In the genomic region with DNA sequence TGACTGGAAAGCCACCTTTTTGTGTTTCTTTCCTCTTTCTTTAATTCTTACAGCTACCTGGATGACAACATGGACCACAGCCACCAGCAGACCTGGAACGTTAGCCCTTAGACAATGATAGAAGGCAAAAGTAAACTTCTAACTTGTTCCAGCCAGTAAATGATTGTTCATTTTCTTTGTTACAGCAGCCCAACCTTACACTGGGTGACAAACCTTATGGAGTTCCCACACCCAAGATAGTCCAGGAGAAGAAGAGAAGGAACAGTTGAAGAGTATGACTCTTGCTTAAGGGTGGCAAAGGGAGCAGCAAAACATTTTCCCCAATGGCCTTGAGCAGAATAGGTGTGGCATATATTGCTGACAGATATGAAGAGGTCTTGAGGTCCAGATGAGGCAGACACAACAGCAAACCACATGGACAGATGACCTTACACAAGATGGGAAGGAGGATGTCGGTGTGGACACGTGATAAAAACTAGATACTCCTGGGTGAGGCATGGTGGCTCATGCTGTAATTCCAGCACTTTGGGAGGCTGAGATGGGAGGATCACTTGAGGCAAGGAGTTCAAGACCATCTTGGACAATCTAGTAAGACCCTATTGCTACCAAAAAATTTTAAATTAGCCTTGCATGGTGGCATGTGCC, we compare ENCODE assay signal across 19 cellular contexts. TPM values are rescaled to one million over a fixed set of nuclear protein-coding genes. Genes with fewer than 3 reads are reported as not detected.
DNase-seq lines count a peak whose midpoint lies in the region; ATAC-seq, FAIRE-seq and TF ChIP-seq lines count a peak whose summit lies in the region.
"Had no signal": no experiment of that assay in that cellular context is flagged by ENCODE, and none has a peak within 500 bp of the region (broad histone marks: within the 10 kb centered on the region; RNA-seq: fewer than 3 reads in every experiment).

No MANE protein-coding gene starts in this region.

- POLR2A ChIA-PET in K562 (lab: Yijun Ruan, JAX) = interaction anchor here (0.8 to 2.2 kb wide), 5 partner anchors 9 to 225 kb away, joined by 3 to 7 read pairs (median 5); a partner anchor contains a TSS

- WGBS in K562 (ENCODE audit: insufficient coverage, low coverage, missing lambda C conversion rate) = 6% methylated on average over 3 of the region's 3 CpGs
- WGBS in neuronal stem cell (ENCODE audit: extremely low coverage in 2 of 2, insufficient read length in 2 of 2, insufficient replicate concordance in 1 of 2), 2 donors = no CpG with 5 or more reads among the region's 3 CpGs

- no peaks in the 10 kb centered on the region for H3K79me1 ChIP-seq in neuronal stem cell (ENCODE audit: low read depth, low read length)

- no peak for TF ChIP-seq RAD21 in K562 (CRISPR knock-in tag; conservative IDR thresholded peaks at IDR 0.05 in 1 of 2, IDR thresholded peaks at IDR 0.05 in 1 of 2)

- H2BK5ac ChIP-seq in neuronal stem cell (ENCODE audit: low read length) = no peak overlapping the region

- peak; percentile 50 for ATAC-seq in K562

- peak overlapping the region; percentile 21; the same call in 1 of the 2 replicates for H3K9ac ChIP-seq in BLaER1
- H3K9ac ChIP-seq in KMS-11 = peak overlapping the region; percentile 22; the same call in 1 of the 2 replicates
- H3K9ac ChIP-seq in K562 (ENCODE audit: insufficient read depth in 1 of 2, low read depth in 2 of 2, low read length in 2 of 2) = no peak overlapping the region
- peak overlapping the region; percentile 12 for H3K9ac ChIP-seq in neuronal stem cell (ENCODE audit: low read depth, low read length, poor library complexity)

- H3K4me2 ChIP-seq in BLaER1 = peak overlapping the region; percentile 52; the same call in 1 of the 2 replicates
- H3K4me2 ChIP-seq in KMS-11 = peak overlapping the region; percentile 58
- H3K4me2 ChIP-seq in K562 (ENCODE audit: insufficient read depth, low read length) = no peak overlapping the region
- no peak overlapping the region for H3K4me2 ChIP-seq in neuronal stem cell (ENCODE audit: insufficient read depth, low read length, poor library complexity, severe bottlenecking)
- H3K4me2 ChIP-seq: PC-9 had no signal

- H2AFZ ChIP-seq in KMS-11 (ENCODE audit: low read depth) = peak overlapping the region; percentile 67; the same call in 1 of the 2 replicates
- H2AFZ ChIP-seq in K562 (ENCODE audit: low read depth, low read length) = no peak overlapping the region
- peak overlapping the region; percentile 46 for H2AFZ ChIP-seq in neuronal stem cell (ENCODE audit: low read length)
- H2AFZ ChIP-seq: PC-9 had no signal

- CTCF ChIA-PET in K562 (lab: Yijun Ruan, JAX; ENCODE audit: low intra/inter-chr PET ratio) = no interaction called here

- no peak overlapping the region for H4K91ac ChIP-seq in neuronal stem cell (ENCODE audit: low read depth, low read length, poor library complexity)

- H3K79me2 ChIP-seq in KMS-11 (ENCODE audit: insufficient read depth, low read depth) = no peaks in the 10 kb centered on the region
- H3K79me2 ChIP-seq in K562 (ENCODE audit: control insufficient read depth, insufficient read depth, low read length) = no peaks in the 10 kb centered on the region

- no TSS peak for BruUV-seq in K562 (replicated peaks; lab: Mats Ljungman, UMichigan)

- no peak overlapping the region for H2BK15ac ChIP-seq in neuronal stem cell (ENCODE audit: low read length)

- TF ChIP-seq POLR2A in K562 (conservative IDR thresholded peaks at IDR 0.05) = no peak

- H3K4me1 ChIP-seq in BLaER1 (peaks cover 17% of the 10 kb centered on the region), KMS-11 (ENCODE audit: low read depth, poor library complexity, severe bottlenecking) (peaks cover 38% of the 10 kb centered on the region), K562 (replicated peaks in 1 of 2; ENCODE audit: control insufficient read depth in 2 of 2, insufficient read depth in 2 of 2, low read length in 2 of 2) (peaks cover 6 to 17% of the 10 kb centered on the region in 2 experiments; a peak in 4 of 5 replicates), neuronal stem cell (ENCODE audit: control insufficient read depth in 2 of 2, insufficient read depth in 1 of 2, low read depth in 1 of 2, low read length in 2 of 2) (peaks cover 0 to 2% of the 10 kb centered on the region in 2 donors)

- H3K27ac ChIP-seq in BLaER1 (0 out of 2 replicates have a peak overlapping the region, but pooled peaks have one; percentile 28), KMS-11 (peak overlapping the region; percentile 77), K562 (ENCODE audit: extremely low read depth, low read depth, low read length) (no peak overlapping the region), neuronal stem cell (replicated peaks; ENCODE audit: low read length) (no peak overlapping the region)
- H3K27ac ChIP-seq: PC-9, RWPE1, SK-N-MC had no signal

- H2BK12ac ChIP-seq in neuronal stem cell (ENCODE audit: low read length) = no peak overlapping the region

- H3K9me3 ChIP-seq in BLaER1 = 0 out of 2 replicates have a peak, but pooled peaks cover 3% of the 10 kb centered on the region
- H3K9me3 ChIP-seq in K562 (replicated peaks; ENCODE audit: control insufficient read depth, insufficient read depth, low read depth, low read length) = peaks cover 2% of the 10 kb centered on the region; the same call in 1 of the 2 replicates
- peaks cover 2 to 7% of the 10 kb centered on the region in 2 donors for H3K9me3 ChIP-seq in neuronal stem cell (replicated peaks in 1 of 2; ENCODE audit: control insufficient read depth in 2 of 2, insufficient read depth in 1 of 2, low read depth in 1 of 2, low read length in 2 of 2)

- H3K23ac ChIP-seq in neuronal stem cell (ENCODE audit: low read depth, low read length, poor library complexity) = no peak overlapping the region

- intact Hi-C loops in K562 (cut with micrococcal nuclease) = no loop called here

- in situ Hi-C loops in K562 (cut with MboI) = no loop called here

- H3K27me3 ChIP-seq in BLaER1 (no peaks in the 10 kb centered on the region), KMS-11 (ENCODE audit: insufficient read depth, low read depth) (no peaks in the 10 kb centered on the region), K562 (ENCODE audit: control insufficient read depth in 2 of 2, insufficient read depth in 2 of 2, low read length in 2 of 2) (no peaks in the 10 kb centered on the region; a peak in 1 of 5 replicates), neuronal stem cell (ENCODE audit: control insufficient read depth in 3 of 3, insufficient read depth in 3 of 3, low read depth in 1 of 3, low read length in 3 of 3) (no peaks in the 10 kb centered on the region)

- no peak for TF ChIP-seq EP300 in K562 (IDR thresholded peaks at IDR 0.05; ENCODE audit: low read length)

- TF ChIP-seq CTCF in KMS-11 (conservative IDR thresholded peaks at IDR 0.05; ENCODE audit: low read depth, low read length) (no peak), K562 (IDR thresholded peaks at IDR 0.05 in 2 of 3, conservative IDR thresholded peaks at IDR 0.05 in 1 of 3; ENCODE audit: insufficient read depth in 2 of 3, low read depth in 1 of 3, low read length in 3 of 3) (no peak)

- H4K20me1 ChIP-seq in BLaER1 (no peaks in the 10 kb centered on the region), KMS-11 (ENCODE audit: insufficient read depth) (no peaks in the 10 kb centered on the region), K562 (replicated peaks; ENCODE audit: control insufficient read depth, insufficient read depth, low read length) (no peaks in the 10 kb centered on the region)

- no peak overlapping the region for H3K14ac ChIP-seq in neuronal stem cell (ENCODE audit: low read length)

- H3K4me3 ChIP-seq in BLaER1 (no peak overlapping the region), KMS-11 (IDR thresholded peaks at IDR 0.05; ENCODE audit: insufficient read depth, low read depth, low read length) (no peak overlapping the region), K562 (no peak overlapping the region), neuronal stem cell (ENCODE audit: low read length in 2 of 2) (no peak overlapping the region)
- H3K4me3 ChIP-seq: PC-9, SK-N-MC had no signal

- no peak overlapping the region for H3K18ac ChIP-seq in neuronal stem cell (ENCODE audit: low read length)

- H2BK120ac ChIP-seq in neuronal stem cell (ENCODE audit: low read depth, low read length) = no peak overlapping the region

- H4K8ac ChIP-seq in neuronal stem cell (ENCODE audit: low read depth, low read length) = no peak overlapping the region

- H3K36me3 ChIP-seq in BLaER1 = no peaks in the 10 kb centered on the region
- no peaks in the 10 kb centered on the region for H3K36me3 ChIP-seq in KMS-11 (ENCODE audit: insufficient read depth)
- H3K36me3 ChIP-seq in K562 (ENCODE audit: control insufficient read depth, insufficient read depth, low read length) = no peaks in the 10 kb centered on the region
- H3K36me3 ChIP-seq in neuronal stem cell (replicated peaks in 1 of 2; ENCODE audit: control insufficient read depth in 2 of 2, insufficient read depth in 2 of 2, low read length in 2 of 2) = no peaks in the 10 kb centered on the region

- FAIRE-seq in K562 (lab: Jason Lieb, UNC) = peak; percentile 26
- FAIRE-seq: GM12891, HTR-8/SVneo had no signal

- no peaks in the 10 kb centered on the region for H3K9me1 ChIP-seq in K562 (ENCODE audit: control insufficient read depth, insufficient read depth, low read length)

- peak in 1 of 4 experiments; percentile 36 for DNase-seq in K562 (ENCODE audit: extremely low read depth in 1 of 4, low spot score in 3 of 4)
- no peak for DNase-seq in neuronal stem cell (ENCODE audit: low spot score)
- DNase-seq in globus pallidus (ENCODE audit: low spot score) = no peak
- DNase-seq in NOMO-1 treated with DMSO at 0.1 percent for 48 hours (lab: John Stamatoyannopoulos, UW; ENCODE audit: unreplicated experiment) = no peak
- no peak for DNase-seq in effector CD4-positive, alpha-beta T cell
- no peak for DNase-seq in AG08395 (ENCODE audit: low spot score)
- DNase-seq: NCI-H1048, NCI-H1417 treated with DMSO at 0.1 percent for 48 hours, NCI-H187, NCI-H446 treated with DMSO at 0.1 percent for 48 hours, NCI-H526 treated with DMSO at 0.1 percent for 48 hours, SHP77 treated with DMSO at 0.1 percent for 48 hours had no signal

- no peak overlapping the region for H2AK5ac ChIP-seq in neuronal stem cell (ENCODE audit: low read depth, low read length)

- H3K4ac ChIP-seq in neuronal stem cell (ENCODE audit: low read length) = no peak overlapping the region

RNA-seq across cellular contexts. Expression of a gene that starts 11.8 kb away (rescaled TPM):
- total RNA-seq in K562 (2011; cell fraction: chromatin; rRNA removed; ENCODE audit: low replicate concordance) = 12.3 and 13.2 TPM in 2 replicates
- 6.0 and 6.4 TPM in 2 replicates for total RNA-seq in K562 (2011; cell fraction: nucleolus; rRNA removed)
- total RNA-seq in K562 (2011; cell fraction: nucleoplasm; rRNA removed) = 10.6 and 13.1 TPM in 2 replicates
- total RNA-seq in K562 (2014; rRNA removed) = 14.3 and 14.6 TPM in 2 replicates
- total RNA-seq in K562 (2014; rRNA removed; fragmentation: Illumina TruSeq; extraction: Trizol) = 13.0 and 16.4 TPM in 2 replicates
- 11.9 and 13.1 TPM in 2 replicates for total RNA-seq in K562 (2015; rRNA removed; fragmentation: Illumina TruSeq; extraction: Trizol)
- total RNA-seq in K562 (2021) = 10.8 and 12.4 TPM in 2 replicates
- 9.7 and 11.0 TPM in 2 replicates for polyA plus RNA-seq in K562 (2011; rRNA removed)
- polyA plus RNA-seq in K562 (2011; cell fraction: cytosol; rRNA removed) = 2.8 and 5.7 TPM in 2 replicates
- 8.8 and 11.1 TPM in 2 replicates for polyA plus RNA-seq in K562 (2011; cell fraction: nucleus; rRNA removed)
- polyA plus RNA-seq in K562 (2012) = 7.7 and 8.6 TPM in 2 replicates
- polyA plus RNA-seq in K562 (2014; fragmentation: Illumina TruSeq; extraction: Trizol) = 7.8 and 11.3 TPM in 2 replicates
- 10 to 100 TPM in 1 of 2 experiments, 1 to 10 TPM in 1; 9.5 to 14.6 TPM for polyA plus RNA-seq in K562 (2014; fragmentation: Nextera tagmentation; extraction: Ambion mirVana)
- polyA plus RNA-seq in K562 (2014; rRNA removed) = 11.4 and 13.6 TPM in 2 replicates
- polyA minus RNA-seq in K562 (2011; rRNA and poly(A)+ RNA removed) = 14.6 and 19.8 TPM in 2 replicates
- 2.8 and 12.1 TPM in 2 replicates for polyA minus RNA-seq in K562 (2011; cell fraction: cytosol; rRNA and poly(A)+ RNA removed)
- polyA minus RNA-seq in K562 (2011; cell fraction: nucleus; rRNA and poly(A)+ RNA removed) = 5.1 and 11.2 TPM in 2 replicates
- polyA plus RNA-seq in neuronal stem cell (2013, experiment 1 of 2) = 9.6 TPM
- 10.6 TPM for polyA plus RNA-seq in neuronal stem cell (2013, experiment 2 of 2)

RNA-seq across cellular contexts. Expression of a gene that starts 42.0 kb away (rescaled TPM):
- 0.67 TPM in 1 of 2 replicates, not detected in the other for total RNA-seq in K562 (2011; cell fraction: chromatin; rRNA removed; ENCODE audit: low replicate concordance)
- 2.6 and 3.8 TPM in 2 replicates for total RNA-seq in K562 (2011; cell fraction: nucleolus; rRNA removed)
- 1.1 and 2.4 TPM in 2 replicates for total RNA-seq in K562 (2011; cell fraction: nucleoplasm; rRNA removed)
- 4.5 and 4.7 TPM in 2 replicates for total RNA-seq in K562 (2014; rRNA removed)
- 0.99 and 1.0 TPM in 2 replicates for total RNA-seq in K562 (2014; rRNA removed; fragmentation: Illumina TruSeq; extraction: Trizol)
- 1.6 and 2.2 TPM in 2 replicates for total RNA-seq in K562 (2015; rRNA removed; fragmentation: Illumina TruSeq; extraction: Trizol)
- total RNA-seq in K562 (2021) = 3.8 and 5.0 TPM in 2 replicates
- polyA plus RNA-seq in K562 (2011; rRNA removed) = 2.0 and 2.7 TPM in 2 replicates
- polyA plus RNA-seq in K562 (2011; cell fraction: cytosol; rRNA removed) = 3.4 and 3.9 TPM in 2 replicates
- polyA plus RNA-seq in K562 (2011; cell fraction: nucleus; rRNA removed) = 0.55 and 1.0 TPM in 2 replicates
- 8.1 and 10.3 TPM in 2 replicates for polyA plus RNA-seq in K562 (2012)
- polyA plus RNA-seq in K562 (2014; fragmentation: Illumina TruSeq; extraction: Trizol) = 2.4 and 2.9 TPM in 2 replicates
- under 1 TPM; 0.17 to 0.76 TPM for polyA plus RNA-seq in K562 (2014; fragmentation: Nextera tagmentation; extraction: Ambion mirVana)
- 4.0 and 4.4 TPM in 2 replicates for polyA plus RNA-seq in K562 (2014; rRNA removed)
- 0.60 TPM in 1 of 2 replicates, not detected in the other for polyA minus RNA-seq in K562 (2011; rRNA and poly(A)+ RNA removed)
- polyA minus RNA-seq in K562 (2011; cell fraction: cytosol; rRNA and poly(A)+ RNA removed) = 1.4 and 2.8 TPM in 2 replicates
- polyA minus RNA-seq in K562 (2011; cell fraction: nucleus; rRNA and poly(A)+ RNA removed) = not detected in 2 replicates
- 19.2 TPM for polyA plus RNA-seq in neuronal stem cell (2013, experiment 1 of 2)
- polyA plus RNA-seq in neuronal stem cell (2013, experiment 2 of 2) = 19.4 TPM

RNA-seq across cellular contexts. Expression of a gene that starts 59.0 kb away (rescaled TPM):
- total RNA-seq in K562 (2011; cell fraction: chromatin; rRNA removed; ENCODE audit: low replicate concordance) = 38.9 and 95.6 TPM in 2 replicates
- 20.0 and 21.6 TPM in 2 replicates for total RNA-seq in K562 (2011; cell fraction: nucleolus; rRNA removed)
- total RNA-seq in K562 (2011; cell fraction: nucleoplasm; rRNA removed) = 42.5 and 46.3 TPM in 2 replicates
- total RNA-seq in K562 (2014; rRNA removed) = 18.2 and 27.2 TPM in 2 replicates
- total RNA-seq in K562 (2014; rRNA removed; fragmentation: Illumina TruSeq; extraction: Trizol) = 27.1 and 31.5 TPM in 2 replicates
- 24.7 and 25.7 TPM in 2 replicates for total RNA-seq in K562 (2015; rRNA removed; fragmentation: Illumina TruSeq; extraction: Trizol)
- total RNA-seq in K562 (2021) = 23.1 and 23.8 TPM in 2 replicates
- 18.4 and 24.4 TPM in 2 replicates for polyA plus RNA-seq in K562 (2011; rRNA removed)
- 9.6 and 15.1 TPM in 2 replicates for polyA plus RNA-seq in K562 (2011; cell fraction: cytosol; rRNA removed)
- 23.7 and 41.6 TPM in 2 replicates for polyA plus RNA-seq in K562 (2011; cell fraction: nucleus; rRNA removed)
- 14.9 and 21.8 TPM in 2 replicates for polyA plus RNA-seq in K562 (2012)
- polyA plus RNA-seq in K562 (2014; fragmentation: Illumina TruSeq; extraction: Trizol) = 26.9 and 31.3 TPM in 2 replicates
- polyA plus RNA-seq in K562 (2014; fragmentation: Nextera tagmentation; extraction: Ambion mirVana) = 10 to 100 TPM; 23.1 to 27.4 TPM
- polyA plus RNA-seq in K562 (2014; rRNA removed) = 16.9 and 18.6 TPM in 2 replicates
- polyA minus RNA-seq in K562 (2011; rRNA and poly(A)+ RNA removed) = 20.1 and 32.5 TPM in 2 replicates
- 9.1 and 14.3 TPM in 2 replicates for polyA minus RNA-seq in K562 (2011; cell fraction: cytosol; rRNA and poly(A)+ RNA removed)
- 12.3 and 14.1 TPM in 2 replicates for polyA minus RNA-seq in K562 (2011; cell fraction: nucleus; rRNA and poly(A)+ RNA removed)
- polyA plus RNA-seq in neuronal stem cell (2013, experiment 1 of 2) = 15.9 TPM
- polyA plus RNA-seq in neuronal stem cell (2013, experiment 2 of 2) = 15.7 TPM

Comparison
In these comparisons a context has a peak if more than half of its experiments do, and no peak if none do; other contexts are left out.
1. H3K27ac ChIP-seq: peak in BLaER1 (single experiment) and KMS-11 (single experiment); none in K562 (single experiment) and neuronal stem cell (single experiment).
2. H3K4me2 ChIP-seq: peak in BLaER1 (single experiment) and KMS-11 (single experiment); none in K562 (single experiment) and neuronal stem cell (single experiment).
3. H3K9ac ChIP-seq: peak in BLaER1 (single experiment), KMS-11 (single experiment) and neuronal stem cell (single experiment); none in K562 (0 of 2).